ENCODE assay signal across 11 cellular contexts in genomic region chr6:29793036-29793356, GRCh38. TPM values are rescaled to one million over a fixed set of nuclear protein-coding genes. Genes with fewer than 3 reads are reported as not detected.
DNase-seq lines count a peak whose midpoint lies in the region; ATAC-seq and TF ChIP-seq lines count a peak whose summit lies in the region.
"Had no signal": no experiment of that assay in that cellular context is flagged by ENCODE, and none has a peak within 500 bp of the region (broad histone marks: within the 10 kb centered on the region; RNA-seq: fewer than 3 reads in every experiment).

No MANE protein-coding gene starts in this region.

- H3K27me3 Mint-ChIP-seq in activated naive CD8-positive, alpha-beta T cell treated with anti-CD3 and anti-CD28 coated beads for 36 hours: peaks cover 38% of the 10 kb centered on the region

- no peaks in the 10 kb centered on the region for H4K20me1 ChIP-seq in SK-N-SH (ENCODE audit: insufficient read depth)

- H3K4me3 ChIP-seq in SK-N-SH (ENCODE audit: low read depth in 2 of 2, low read length in 1 of 2) (0 out of 4 replicates have a peak overlapping the region, but pooled peaks of 1 of the 2 experiments have one; percentile 32), iPS-20b (ENCODE audit: low read length) (peak overlapping the region; percentile 75; the same call in 1 of the 2 replicates), subcutaneous abdominal adipose tissue (ENCODE audit: low read depth in 1 of 5, low read length in 5 of 5) (peak overlapping the region in 4 of 5 donors; percentile 66 to 76 (median 70))
- H3K4me3 ChIP-seq: SK-N-MC had no signal

- TF ChIP-seq RAD21 in SK-N-SH (IDR thresholded peaks at IDR 0.05; ENCODE audit: low read length): no peak

- H3K9me3 ChIP-seq in SK-N-SH (no peaks in the 10 kb centered on the region), iPS-20b (ENCODE audit: insufficient read depth, low read depth, low read length) (no peaks in the 10 kb centered on the region), subcutaneous abdominal adipose tissue (ENCODE audit: control insufficient read depth in 5 of 5, low read length in 5 of 5) (peaks cover 0 to 3% (median 0%) of the 10 kb centered on the region in 5 donors)

- no peaks in the 10 kb centered on the region for H3F3A ChIP-seq in SK-N-SH (replicated peaks; ENCODE audit: insufficient read depth)

- CTCF ChIA-PET in SK-N-SH (lab: Yijun Ruan, JAX): no interaction called here

- H3K79me2 ChIP-seq in SK-N-SH (ENCODE audit: insufficient read depth): no peaks in the 10 kb centered on the region

- peaks cover 0 to 3% of the 10 kb centered on the region in 2 experiments; a peak in 1 of 4 replicates for H3K4me1 ChIP-seq in SK-N-SH (ENCODE audit: control insufficient read depth in 1 of 2, insufficient read depth in 2 of 2, low read depth in 1 of 2, low read length in 1 of 2)
- no peaks in the 10 kb centered on the region; the same call in 1 of the 2 replicates for H3K4me1 ChIP-seq in iPS-20b (ENCODE audit: insufficient read depth, low read length)
- H3K4me1 ChIP-seq in subcutaneous abdominal adipose tissue (ENCODE audit: control insufficient read depth in 5 of 5, insufficient read depth in 5 of 5, low read length in 5 of 5): peaks cover 0 to 15% (median 15%) of the 10 kb centered on the region in 5 donors

- peaks cover 8% of the 10 kb centered on the region for H3K4me1 Mint-ChIP-seq in activated naive CD8-positive, alpha-beta T cell treated with anti-CD3 and anti-CD28 coated beads for 36 hours

- POLR2A ChIA-PET in SK-N-SH (lab: Yijun Ruan, JAX): no interaction called here

- no peak for TF ChIP-seq CTCF in SK-N-SH (IDR thresholded peaks at IDR 0.05)

- no peak overlapping the region for H3K9ac ChIP-seq in SK-N-SH
- H3K9ac ChIP-seq in iPS-20b (ENCODE audit: low read depth, low read length): no peak overlapping the region
- no peak overlapping the region for H3K9ac ChIP-seq in subcutaneous abdominal adipose tissue (ENCODE audit: low read length in 5 of 5)

- peaks cover 6% of the 10 kb centered on the region for H3K9me3 Mint-ChIP-seq in activated naive CD8-positive, alpha-beta T cell treated with anti-CD3 and anti-CD28 coated beads for 36 hours

- no peaks in the 10 kb centered on the region for H3K36me3 ChIP-seq in SK-N-SH (replicated peaks in 1 of 2; ENCODE audit: control insufficient read depth in 1 of 2, insufficient read depth in 2 of 2, low read length in 1 of 2)
- H3K36me3 ChIP-seq in iPS-20b (ENCODE audit: insufficient read depth, low read depth, low read length): no peaks in the 10 kb centered on the region
- H3K36me3 ChIP-seq in subcutaneous abdominal adipose tissue (ENCODE audit: control insufficient read depth in 5 of 5, insufficient read depth in 5 of 5, low read length in 5 of 5): no peaks in the 10 kb centered on the region

- H3K27me3 ChIP-seq in SK-N-SH (ENCODE audit: insufficient read depth) (peaks cover 27% of the 10 kb centered on the region; the same call in 1 of the 2 replicates), iPS-20b (ENCODE audit: insufficient read depth, low read length) (peaks cover 57% of the 10 kb centered on the region), subcutaneous abdominal adipose tissue (ENCODE audit: control insufficient read depth in 5 of 5, insufficient read depth in 4 of 5, low read length in 5 of 5) (peaks cover 0 to 22% (median 10%) of the 10 kb centered on the region in 5 donors)

- peaks cover under 1% of the 10 kb centered on the region for H3K36me3 Mint-ChIP-seq in activated naive CD8-positive, alpha-beta T cell treated with anti-CD3 and anti-CD28 coated beads for 36 hours

- no peak for TF ChIP-seq EP300 in SK-N-SH (IDR thresholded peaks at IDR 0.05; ENCODE audit: borderline replicate concordance in 1 of 2, low read depth in 1 of 2, low read length in 1 of 2)

- H3K4me3 Mint-ChIP-seq in activated naive CD8-positive, alpha-beta T cell treated with anti-CD3 and anti-CD28 coated beads for 36 hours: peak overlapping the region; percentile 75

- peak overlapping the region; percentile 66; the same call in 1 of the 2 replicates for H3K4me2 ChIP-seq in SK-N-SH

- no peaks in the 10 kb centered on the region for H3K9me2 ChIP-seq in SK-N-SH

- no peak overlapping the region for H3K27ac ChIP-seq in SK-N-SH (ENCODE audit: low read depth in 2 of 2, low read length in 1 of 2)
- H3K27ac ChIP-seq in iPS-20b (ENCODE audit: low read length): no peak overlapping the region
- H3K27ac ChIP-seq in subcutaneous abdominal adipose tissue (ENCODE audit: low read depth, low read length): no peak overlapping the region
- H3K27ac ChIP-seq: 22Rv1, SK-N-MC had no signal

- no peak overlapping the region for H3K27ac Mint-ChIP-seq in activated naive CD8-positive, alpha-beta T cell treated with anti-CD3 and anti-CD28 coated beads for 36 hours

- DNase-seq in SK-N-SH (no peak), HuH-7 (ENCODE audit: low spot score) (no peak), NCI-H524 (lab: John Stamatoyannopoulos, UW) (no peak), SHP77 treated with DMSO at 0.1 percent for 48 hours (lab: John Stamatoyannopoulos, UW) (no peak)
- no peak for DNase-seq in activated naive CD8-positive, alpha-beta T cell treated with anti-CD3 and anti-CD28 coated beads for 36 hours
- DNase-seq: amniotic stem cell had no signal

- 29% methylated on average over 7 of the region's 11 CpGs for WGBS in SK-N-SH (ENCODE audit: low lambda C conversion rate)

- ATAC-seq in SK-N-SH treated with all-trans-retinoic acid at 6 μM for 48 hours: no peak; the same call in 2 of the 3 replicates

- H2AFZ ChIP-seq in SK-N-SH (ENCODE audit: low read depth): no peak overlapping the region

TF ChIP-seq in SK-N-SH, 30 proteins besides CTCF, POLR2A, EP300 and RAD21 (continues in another document):
- TF ChIP-seq YY1 (IDR thresholded peaks at IDR 0.05; ENCODE audit: low read depth) (no peak), EZH2phosphoT487 (IDR thresholded peaks at IDR 0.05; ENCODE audit: borderline replicate concordance, low read depth) (no peak), IRF3 (IDR thresholded peaks at IDR 0.05; ENCODE audit: low read depth, low read length) (no peak), SIN3A (IDR thresholded peaks at IDR 0.05; ENCODE audit: borderline replicate concordance, low read depth, low read length) (no peak), MXI1 (IDR thresholded peaks at IDR 0.05; ENCODE audit: low read depth, low read length) (no peak), FOXJ3 (CRISPR knock-in tag; IDR thresholded peaks at IDR 0.05) (no peak), NFIC (IDR thresholded peaks at IDR 0.05; ENCODE audit: borderline replicate concordance) (no peak), RCOR1 (IDR thresholded peaks at IDR 0.05; ENCODE audit: low read length) (no peak), MEF2A (IDR thresholded peaks at IDR 0.05; ENCODE audit: borderline replicate concordance, low read depth) (no peak), NRF1 (IDR thresholded peaks at IDR 0.05; ENCODE audit: low read depth, low read length) (no peak)

TF ChIP-seq in SK-N-SH treated with all-trans-retinoic acid at 6 μM for 48 hours, 23 proteins besides CTCF, POLR2A, EP300 and RAD21:
- no peak for TF ChIP-seq CSDC2 (CRISPR knock-in tag; IDR thresholded peaks at IDR 0.05)
- no peak for TF ChIP-seq GLIS3 (CRISPR knock-in tag; IDR thresholded peaks at IDR 0.05)
- TF ChIP-seq ESRRG (CRISPR knock-in tag; IDR thresholded peaks at IDR 0.05): no peak
- TF ChIP-seq ZFP3 (CRISPR knock-in tag; IDR thresholded peaks at IDR 0.05): no peak
- TF ChIP-seq ZNF8 (CRISPR knock-in tag; IDR thresholded peaks at IDR 0.05): no peak
- no peak for TF ChIP-seq OSR1 (CRISPR knock-in tag; IDR thresholded peaks at IDR 0.05)
- TF ChIP-seq ZC3H10 (CRISPR knock-in tag; IDR thresholded peaks at IDR 0.05): no peak
- no peak for TF ChIP-seq ARNTL (CRISPR knock-in tag; IDR thresholded peaks at IDR 0.05; ENCODE audit: borderline replicate concordance, low read depth)
- TF ChIP-seq PATZ1 (CRISPR knock-in tag; IDR thresholded peaks at IDR 0.05; ENCODE audit: borderline replicate concordance): no peak
- TF ChIP-seq TOX (CRISPR knock-in tag; IDR thresholded peaks at IDR 0.05; ENCODE audit: borderline replicate concordance): no peak
- TF ChIP-seq SNAI2 (CRISPR knock-in tag; IDR thresholded peaks at IDR 0.05): no peak
- TF ChIP-seq ZNF565 (CRISPR knock-in tag; conservative IDR thresholded peaks at IDR 0.05; ENCODE audit: low read depth): no peak

RNA-seq across cellular contexts. Expression of gene HLA-G, which starts 34.6 kb away (rescaled TPM):
- not detected in 2 replicates for polyA plus RNA-seq in SK-N-SH (2012; rRNA removed)
- polyA plus RNA-seq in SK-N-SH (2012; cell fraction: cytosol; rRNA removed): not detected in 2 replicates
- not detected in 2 replicates for polyA plus RNA-seq in SK-N-SH (2012; cell fraction: nucleus; rRNA removed)
- 1 to 10 TPM in 1 of 2 experiments, under 1 TPM in 1; 0.93 to 1.4 TPM for total RNA-seq in activated naive CD8-positive, alpha-beta T cell treated with anti-CD3 and anti-CD28 coated beads for 36 hours
